In the genomic region with DNA sequence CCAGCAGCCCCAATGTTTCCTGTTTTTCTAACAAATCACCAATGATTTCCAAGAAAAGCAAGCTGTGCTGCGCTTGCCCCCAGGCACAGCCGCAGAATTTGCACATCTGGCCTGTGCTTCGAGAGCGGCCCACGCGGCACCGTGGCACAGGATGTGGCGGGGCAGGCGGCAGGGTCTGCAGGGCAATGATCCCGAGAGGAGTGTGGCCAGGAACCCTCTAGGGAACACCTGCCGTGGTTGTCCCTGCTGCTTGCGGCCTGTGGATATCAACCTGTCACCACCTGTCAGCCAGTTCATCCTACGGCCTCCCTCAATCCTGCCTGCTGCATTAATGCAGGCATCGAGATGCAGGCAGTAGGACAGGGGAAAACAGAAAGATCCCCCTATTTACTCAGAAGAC, we compare ENCODE assay signal across 11 cellular contexts. TPM values are rescaled to one million over a fixed set of nuclear protein-coding genes. Genes with fewer than 3 reads are reported as not detected.
DNase-seq lines count a peak whose midpoint lies in the region; ATAC-seq and TF ChIP-seq lines count a peak whose summit lies in the region.
"Had no signal": no experiment of that assay in that cellular context is flagged by ENCODE, and none has a peak within 500 bp of the region (broad histone marks: within the 10 kb centered on the region; RNA-seq: fewer than 3 reads in every experiment).

No MANE protein-coding gene starts in this region.

- H3K27ac ChIP-seq in coronary artery, result no peak overlapping the region
- H3K27ac ChIP-seq: esophagus muscularis mucosa had no signal

- TF ChIP-seq CTCF in coronary artery (IDR thresholded peaks at IDR 0.05) (no peak), lower leg skin (IDR thresholded peaks at IDR 0.05) (no peak), chondrocyte (IDR thresholded peaks at IDR 0.05) (no peak)

- H3K9me3 Mint-ChIP-seq in IgD-negative memory B cell (peaks cover 0 to 2% (median 0%) of the 10 kb centered on the region in 3 donors), chondrocyte (ENCODE audit: low read depth) (peaks cover 7% of the 10 kb centered on the region)

- ATAC-seq in GM18907 (IDR thresholded peaks at IDR 0.05; ENCODE audit: unreplicated experiment), result peak; percentile 62

- H3K4me3 Mint-ChIP-seq in IgD-negative memory B cell, result peak overlapping the region; percentile 72 to 86 (median 78)
- H3K4me3 Mint-ChIP-seq in chondrocyte (ENCODE audit: unreplicated experiment), result no peak overlapping the region

- H3K4me3 ChIP-seq in coronary artery (no peak overlapping the region), lower leg skin (ENCODE audit: low read depth, poor library complexity, severe bottlenecking) (no peak overlapping the region)
- H3K4me3 ChIP-seq: esophagus muscularis mucosa had no signal

- intact Hi-C loops in lower leg skin (cut with DNase I; ENCODE audit: low total_unique reads), result no loop called here

- H3K4me1 Mint-ChIP-seq in IgD-negative memory B cell (peaks cover 37 to 61% (median 58%) of the 10 kb centered on the region in 3 donors), chondrocyte (ENCODE audit: low read depth) (peaks cover 4% of the 10 kb centered on the region)

- TF ChIP-seq POLR2A in lower leg skin (IDR thresholded peaks at IDR 0.05), result no peak

- H3K36me3 Mint-ChIP-seq in IgD-negative memory B cell (peaks cover 16% of the 10 kb centered on the region), chondrocyte (ENCODE audit: low read depth) (no peaks in the 10 kb centered on the region)

- peak; percentile 73 for DNase-seq in activated effector memory CD4-positive, alpha-beta T cell treated with Interleukin-2 at 50 U/mL for 16 hours
- DNase-seq in stimulated activated CD4-positive, alpha-beta T cell treated with anti-CD3 and anti-CD28 coated beads, Interleukin-1b, Interleukin-23, amount 100 ng/mL, for 48 hours, result peak; percentile 68
- DNase-seq in coronary artery (ENCODE audit: low spot score) (no peak), lower leg skin (ENCODE audit: low spot score in 2 of 2) (no peak), chondrocyte (ENCODE audit: low spot score) (no peak), NCI-H2107 treated with DMSO at 0.1 percent for 48 hours (lab: John Stamatoyannopoulos, UW; ENCODE audit: unreplicated experiment) (no peak)
- DNase-seq: EL, NCI-H2171 treated with DMSO at 0.1 percent for 48 hours had no signal

- 65 to 71% methylated on average over 14 of the region's 14 CpGs for WGBS in lower leg skin, 2 donors

- peak overlapping the region; percentile 29 to 96 (median 88) for H3K27ac Mint-ChIP-seq in IgD-negative memory B cell
- H3K27ac Mint-ChIP-seq in chondrocyte (ENCODE audit: unreplicated experiment), result no peak overlapping the region

- H3K27me3 Mint-ChIP-seq in IgD-negative memory B cell, result peaks cover 1% of the 10 kb centered on the region
- H3K27me3 Mint-ChIP-seq in chondrocyte (ENCODE audit: low read depth), result peaks cover 22% of the 10 kb centered on the region

RNA-seq across cellular contexts. Expression of gene PIK3R5, which starts 24.0 kb away (rescaled TPM):
- polyA plus RNA-seq in IgD-negative memory B cell, result 30.7 TPM
- total RNA-seq in lower leg skin, result 10 to 100 TPM in 2 of 4 donors, 1 to 10 TPM in 2; 3.6 to 12.0 (median 8.2) TPM
- 0.08 TPM in 1 of 3 replicates, not detected in the others for total RNA-seq in chondrocyte

Comparison
In these comparisons a context has a peak if more than half of its experiments do, and no peak if none do; other contexts are left out.
1. DNase-seq: peak in activated effector memory CD4-positive, alpha-beta T cell treated with Interleukin-2 at 50 U/mL for 16 hours (single experiment) and stimulated activated CD4-positive, alpha-beta T cell treated with anti-CD3 and anti-CD28 coated beads, Interleukin-1b, Interleukin-23, amount 100 ng/mL, for 48 hours (single experiment); none in coronary artery (single experiment), lower leg skin (0 of 2), chondrocyte (single experiment) and NCI-H2107 treated with DMSO at 0.1 percent for 48 hours (single experiment).